In genomic region chr13:23468811-23469210, GRCh38 we compare ENCODE assay signal across 16 cellular contexts.
"Had no signal": no experiment of that assay in that cellular context is flagged by ENCODE, and none has a peak within 500 bp of the region (broad histone marks: within the 10 kb centered on the region; RNA-seq: fewer than 3 reads in every experiment).

No MANE protein-coding gene starts in this region.

- H3K9me3 Mint-ChIP-seq: activated CD4-positive, alpha-beta T cell treated with anti-CD3 and anti-CD28 coated beads, Interleukin-2, amount 10 ng/mL, durations not matched to agents 7 days and 5 days; central memory CD8-positive, alpha-beta T cell; dendritic cell treated with granulocyte-macrophage colony-stimulating factor and Interleukin-4, amounts not matched to agents 40 ng/mL and 50 ng/mL, for 4 days had no signal

- H3K4me3 ChIP-seq: gastrocnemius medialis, lower lobe of right lung, pancreas, sigmoid colon, stomach, testis, upper lobe of right lung had no signal

- H3K9me3 ChIP-seq: gastrocnemius medialis, lower lobe of right lung, pancreas, sigmoid colon, stomach, testis, upper lobe of right lung had no signal

- H3K36me3 ChIP-seq: brain microvascular endothelial cell, gastrocnemius medialis, lower lobe of right lung, pancreas, sigmoid colon, stomach, upper lobe of right lung had no signal

- DNase-seq: activated CD4-positive, alpha-beta T cell treated with anti-CD3 and anti-CD28 coated beads, Interleukin-2, amount 10 ng/mL, durations not matched to agents 7 days and 5 days; activated naive CD8-positive, alpha-beta T cell treated with anti-CD3 and anti-CD28 coated beads for 36 hours; amygdala; brain microvascular endothelial cell; gastrocnemius medialis; left colon; lower lobe of right lung; pancreas; sigmoid colon; stimulated activated CD4-positive, alpha-beta T cell treated with anti-CD3 and anti-CD28 coated beads, Interleukin-1b, Interleukin-23, amount 100 ng/mL, for 48 hours; stomach; testis; upper lobe of right lung had no signal

- H3K27ac Mint-ChIP-seq: activated CD4-positive, alpha-beta T cell treated with anti-CD3 and anti-CD28 coated beads, Interleukin-2, amount 10 ng/mL, durations not matched to agents 7 days and 5 days; activated naive CD8-positive, alpha-beta T cell treated with anti-CD3 and anti-CD28 coated beads for 36 hours; dendritic cell treated with granulocyte-macrophage colony-stimulating factor and Interleukin-4, amounts not matched to agents 40 ng/mL and 50 ng/mL, for 4 days had no signal

- H3K4me1 Mint-ChIP-seq: central memory CD8-positive, alpha-beta T cell had no signal

- H3K4me3 Mint-ChIP-seq: activated CD4-positive, alpha-beta T cell treated with anti-CD3 and anti-CD28 coated beads, Interleukin-2, amount 10 ng/mL, durations not matched to agents 7 days and 5 days; activated naive CD8-positive, alpha-beta T cell treated with anti-CD3 and anti-CD28 coated beads for 36 hours; central memory CD8-positive, alpha-beta T cell; dendritic cell treated with granulocyte-macrophage colony-stimulating factor and Interleukin-4, amounts not matched to agents 40 ng/mL and 50 ng/mL, for 4 days had no signal

- H3K27ac ChIP-seq: epithelial cell of prostate, gastrocnemius medialis, lower lobe of right lung, pancreas, stomach, testis, upper lobe of right lung had no signal

- H3K4me1 ChIP-seq: upper lobe of right lung had no signal

- H3K27me3 ChIP-seq: brain microvascular endothelial cell, gastrocnemius medialis, pancreas, sigmoid colon, stomach, testis, upper lobe of right lung had no signal

- H3K36me3 Mint-ChIP-seq: activated naive CD8-positive, alpha-beta T cell treated with anti-CD3 and anti-CD28 coated beads for 36 hours had no signal
